ENCODE assay signal across 12 cellular contexts in genomic region chr17:57372156-57372555, GRCh38.
DNase-seq lines count a peak whose midpoint lies in the region; ATAC-seq and TF ChIP-seq lines count a peak whose summit lies in the region.
"Had no signal": no experiment of that assay in that cellular context is flagged by ENCODE, and none has a peak within 500 bp of the region (broad histone marks: within the 10 kb centered on the region; RNA-seq: fewer than 3 reads in every experiment).

No MANE protein-coding gene starts in this region.

- H3K9me3 Mint-ChIP-seq in activated T-helper 2 cell treated with anti-CD3 and anti-CD28 coated beads, Interferon-gamma antibody, Interleukin-2, Interleukin-4, amounts not matched to agents 10 μg/mL and 5 μg/mL and 100 μg/mL, durations not matched to agents 14 hours and 24 hours and 36 hours, result peaks cover 22% of the 10 kb centered on the region

- TF ChIP-seq EP300 in SK-N-SH (IDR thresholded peaks at IDR 0.05; ENCODE audit: borderline replicate concordance in 1 of 2, low read depth in 1 of 2, low read length in 1 of 2), result no peak

- no peak for TF ChIP-seq CTCF in SK-N-SH (IDR thresholded peaks at IDR 0.05)

- H3K36me3 ChIP-seq in SK-N-SH (replicated peaks in 1 of 2; ENCODE audit: control insufficient read depth in 1 of 2, insufficient read depth in 2 of 2, low read length in 1 of 2) (peaks cover 0 to 12% of the 10 kb centered on the region in 2 experiments), MG63 (no peaks in the 10 kb centered on the region)
- H3K36me3 ChIP-seq: Peyer's patch had no signal

- H3F3A ChIP-seq in SK-N-SH (replicated peaks; ENCODE audit: insufficient read depth), result peaks cover 3% of the 10 kb centered on the region

- CTCF ChIA-PET in SK-N-SH (lab: Yijun Ruan, JAX), result no interaction called here

- no peak overlapping the region for H3K9ac ChIP-seq in SK-N-SH
- H3K9ac ChIP-seq: KMS-11 had no signal

- no peaks in the 10 kb centered on the region for H3K79me2 ChIP-seq in SK-N-SH (ENCODE audit: insufficient read depth)

- no peaks in the 10 kb centered on the region for H4K20me1 ChIP-seq in SK-N-SH (ENCODE audit: insufficient read depth)

- H3K4me1 Mint-ChIP-seq in activated T-helper 2 cell treated with anti-CD3 and anti-CD28 coated beads, Interferon-gamma antibody, Interleukin-2, Interleukin-4, amounts not matched to agents 10 μg/mL and 5 μg/mL and 100 μg/mL, durations not matched to agents 14 hours and 24 hours and 36 hours (ENCODE audit: low read depth), result peaks cover 13% of the 10 kb centered on the region

- H3K27ac ChIP-seq in SK-N-SH (ENCODE audit: low read depth in 2 of 2, low read length in 1 of 2), result peak overlapping the region in 1 of 2 experiments; percentile 25; a peak in 1 of 4 replicates
- H3K27ac ChIP-seq: KMS-11, Peyer's patch had no signal

- POLR2A ChIA-PET in SK-N-SH (lab: Yijun Ruan, JAX), result interaction anchor here (0.6 kb wide), 1 partner anchor 138 kb away, joined by 3 read pairs; no protein-coding TSS in a partner anchor

- H3K4me3 ChIP-seq in SK-N-SH (ENCODE audit: low read depth in 2 of 2, low read length in 1 of 2) (no peak overlapping the region), MG63 (no peak overlapping the region)
- H3K4me3 ChIP-seq: Peyer's patch had no signal

- no peak overlapping the region for H3K4me2 ChIP-seq in SK-N-SH
- H3K4me2 ChIP-seq: KMS-11 had no signal

- intact Hi-C loops in activated T-helper 2 cell treated with anti-CD3 and anti-CD28 coated beads, Interferon-gamma antibody, Interleukin-2, Interleukin-4, amounts not matched to agents 10 μg/mL and 5 μg/mL and 100 μg/mL, durations not matched to agents 14 hours and 24 hours and 36 hours (cut with micrococcal nuclease), result no loop called here

- WGBS in SK-N-SH (ENCODE audit: low lambda C conversion rate), result 60% methylated on average over 3 of the region's 3 CpGs

- peak overlapping the region; percentile 10 for H3K27ac Mint-ChIP-seq in activated T-helper 2 cell treated with anti-CD3 and anti-CD28 coated beads, Interferon-gamma antibody, Interleukin-2, Interleukin-4, amounts not matched to agents 10 μg/mL and 5 μg/mL and 100 μg/mL, durations not matched to agents 14 hours and 24 hours and 36 hours

- no peak overlapping the region for H3K4me3 Mint-ChIP-seq in activated T-helper 2 cell treated with anti-CD3 and anti-CD28 coated beads, Interferon-gamma antibody, Interleukin-2, Interleukin-4, amounts not matched to agents 10 μg/mL and 5 μg/mL and 100 μg/mL, durations not matched to agents 14 hours and 24 hours and 36 hours (ENCODE audit: low read depth)

- H3K27me3 Mint-ChIP-seq in activated T-helper 2 cell treated with anti-CD3 and anti-CD28 coated beads, Interferon-gamma antibody, Interleukin-2, Interleukin-4, amounts not matched to agents 10 μg/mL and 5 μg/mL and 100 μg/mL, durations not matched to agents 14 hours and 24 hours and 36 hours (ENCODE audit: low read depth), result no peaks in the 10 kb centered on the region

- no peaks in the 10 kb centered on the region for H3K9me2 ChIP-seq in SK-N-SH

- peaks cover 0 to 38% of the 10 kb centered on the region in 2 experiments; a peak in 3 of 4 replicates for H3K4me1 ChIP-seq in SK-N-SH (ENCODE audit: control insufficient read depth in 1 of 2, insufficient read depth in 2 of 2, low read depth in 1 of 2, low read length in 1 of 2)
- H3K4me1 ChIP-seq: Peyer's patch had no signal

- ATAC-seq in SK-N-SH treated with all-trans-retinoic acid at 6 μM for 48 hours (no peak; the same call in 2 of the 3 replicates), HG02981 (IDR thresholded peaks at IDR 0.05; ENCODE audit: unreplicated experiment) (no peak), GM21737 (IDR thresholded peaks at IDR 0.05; ENCODE audit: unreplicated experiment) (no peak)

- H3K9me3 ChIP-seq in SK-N-SH (peaks cover 4% of the 10 kb centered on the region; the same call in 1 of the 2 replicates), MG63 (0 out of 2 replicates have a peak, but pooled peaks cover 3% of the 10 kb centered on the region)
- H3K9me3 ChIP-seq: Peyer's patch had no signal

- DNase-seq in SK-N-SH (no peak), iris pigment epithelial cell (ENCODE audit: low read depth) (peak; percentile 59), HuH-7.5 (ENCODE audit: low spot score) (no peak), MG63 (no peak)
- DNase-seq in activated T-helper 2 cell treated with anti-CD3 and anti-CD28 coated beads, Interferon-gamma antibody, Interleukin-2, Interleukin-4, amounts not matched to agents 10 μg/mL and 5 μg/mL and 100 μg/mL, durations not matched to agents 14 hours and 24 hours and 36 hours (ENCODE audit: low spot score), result no peak
- DNase-seq: activated naive CD4-positive, alpha-beta T cell; Peyer's patch; stimulated activated CD4-positive, alpha-beta T cell treated with anti-CD3 and anti-CD28 coated beads, Interleukin-12 subunit alpha, Interleukin-12 subunit beta, amount 100 ng/mL, for 4 hours had no signal

- H3K27me3 ChIP-seq in SK-N-SH (ENCODE audit: insufficient read depth) (no peaks in the 10 kb centered on the region), MG63 (no peaks in the 10 kb centered on the region)
- H3K27me3 ChIP-seq: Peyer's patch had no signal

- peaks cover 33% of the 10 kb centered on the region for H3K36me3 Mint-ChIP-seq in activated T-helper 2 cell treated with anti-CD3 and anti-CD28 coated beads, Interferon-gamma antibody, Interleukin-2, Interleukin-4, amounts not matched to agents 10 μg/mL and 5 μg/mL and 100 μg/mL, durations not matched to agents 14 hours and 24 hours and 36 hours (ENCODE audit: low read depth)

- no peak for TF ChIP-seq RAD21 in SK-N-SH (IDR thresholded peaks at IDR 0.05; ENCODE audit: low read length)

- no peak overlapping the region for H2AFZ ChIP-seq in SK-N-SH (ENCODE audit: low read depth)

TF ChIP-seq in SK-N-SH, 30 proteins besides CTCF, POLR2A, EP300 and RAD21 (continues in another document):
- TF ChIP-seq CHD2 (IDR thresholded peaks at IDR 0.05; ENCODE audit: low read length, partially characterized antibody), result no peak
- peak; percentile 53; the same call in 1 of the 2 replicates for TF ChIP-seq NFIC (IDR thresholded peaks at IDR 0.05; ENCODE audit: borderline replicate concordance)
- TF ChIP-seq RCOR1 (IDR thresholded peaks at IDR 0.05; ENCODE audit: low read length), result no peak
- TF ChIP-seq TEAD4 (IDR thresholded peaks at IDR 0.05; ENCODE audit: borderline replicate concordance, insufficient read depth), result no peak
- TF ChIP-seq MAX (IDR thresholded peaks at IDR 0.05; ENCODE audit: low read depth), result no peak
- TF ChIP-seq FOSL2 (IDR thresholded peaks at IDR 0.05; ENCODE audit: borderline replicate concordance, low read depth), result peak; percentile 45
- TF ChIP-seq, protein P1, sequence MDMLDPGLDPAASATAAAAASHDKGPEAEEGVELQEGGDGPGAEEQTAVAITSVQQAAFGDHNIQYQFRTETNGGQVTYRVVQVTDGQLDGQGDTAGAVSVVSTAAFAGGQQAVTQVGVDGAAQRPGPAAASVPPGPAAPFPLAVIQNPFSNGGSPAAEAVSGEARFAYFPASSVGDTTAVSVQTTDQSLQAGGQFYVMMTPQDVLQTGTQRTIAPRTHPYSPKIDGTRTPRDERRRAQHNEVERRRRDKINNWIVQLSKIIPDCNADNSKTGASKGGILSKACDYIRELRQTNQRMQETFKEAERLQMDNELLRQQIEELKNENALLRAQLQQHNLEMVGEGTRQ (IDR thresholded peaks at IDR 0.05; ENCODE audit: borderline replicate concordance, low read depth, low read length), result no peak
- TF ChIP-seq NRF1 (IDR thresholded peaks at IDR 0.05; ENCODE audit: low read depth, low read length), result no peak
- peak; percentile 73 for TF ChIP-seq TCF12 (IDR thresholded peaks at IDR 0.05)
- TF ChIP-seq GABPA (IDR thresholded peaks at IDR 0.05; ENCODE audit: low read depth), result no peak
- TF ChIP-seq RFX5 (IDR thresholded peaks at IDR 0.05; ENCODE audit: low read length), result no peak

TF ChIP-seq in SK-N-SH treated with all-trans-retinoic acid at 6 μM for 48 hours, 23 proteins besides CTCF, POLR2A, EP300 and RAD21:
- TF ChIP-seq BACH2 (CRISPR knock-in tag; IDR thresholded peaks at IDR 0.05; ENCODE audit: borderline replicate concordance) (no peak), ZFP3 (CRISPR knock-in tag; IDR thresholded peaks at IDR 0.05) (no peak), RARB (CRISPR knock-in tag; IDR thresholded peaks at IDR 0.05) (no peak)
TF ChIP-seq in SK-N-SH treated with all-trans-retinoic acid at 6 μM for 48 hours: peak in this region for 0.
